Comparison of ENCODE assay signal across 8 cellular contexts in genomic region chr1:199551967-199552565, GRCh38.
DNase-seq lines count a peak whose midpoint lies in the region; ATAC-seq, FAIRE-seq and TF ChIP-seq lines count a peak whose summit lies in the region.

No MANE protein-coding gene starts in this region.

- no peaks in the 10 kb centered on the region for H3K27me3 ChIP-seq in H1 (replicated peaks in 1 of 4; ENCODE audit: control insufficient read depth in 3 of 4, extremely low read depth in 1 of 4, insufficient read depth in 3 of 4, low read length in 3 of 4)

- peak; percentile 69 for FAIRE-seq in H1 (lab: Jason Lieb, UNC)

- H3K23ac ChIP-seq in H1 (ENCODE audit: insufficient read length), result no peak overlapping the region

- no peaks in the 10 kb centered on the region for H3K36me3 Mint-ChIP-seq in nephron (ENCODE audit: low read depth)

- H2BK5ac ChIP-seq in H1 (ENCODE audit: low read depth, low read length), result no peak overlapping the region

- no peak overlapping the region for H2BK20ac ChIP-seq in H1 (ENCODE audit: low read length)

- no peaks in the 10 kb centered on the region for H3K79me1 ChIP-seq in H1 (ENCODE audit: low read depth, low read length)

- H3K4me1 Mint-ChIP-seq in nephron, result peaks cover 13% of the 10 kb centered on the region

- POLR2A ChIA-PET in H1 (lab: Charles Lee; ENCODE audit: partially characterized antibody), result no interaction called here

- no peaks in the 10 kb centered on the region for H3K79me2 ChIP-seq in H1 (ENCODE audit: control insufficient read depth in 1 of 2, insufficient read depth in 2 of 2, low read length in 2 of 2)

- TF ChIP-seq CTCF in H1 (IDR thresholded peaks at IDR 0.05; ENCODE audit: control extremely low read depth in 1 of 3, insufficient read depth in 1 of 3, low read depth in 1 of 3, low read length in 3 of 3) (peak in 2 of 3 experiments; percentile 54 to 58; a peak in 2 of 4 replicates), nephron (IDR thresholded peaks at IDR 0.05; ENCODE audit: unreplicated experiment in 3 of 3) (peak; percentile 75 to 92 (median 87))

- no peak overlapping the region for H3K9ac ChIP-seq in H1 (replicated peaks in 1 of 4; ENCODE audit: extremely low read depth in 1 of 4, low read depth in 3 of 4, low read length in 3 of 4)

- no peak for TF ChIP-seq POLR2A in H1 (IDR thresholded peaks at IDR 0.05; ENCODE audit: control extremely low read depth in 1 of 2, low read depth in 2 of 2, low read length in 2 of 2)

- H2AK5ac ChIP-seq in H1 (ENCODE audit: low read depth, low read length), result no peak overlapping the region

- peak in 2 of 3 donors; percentile 15 to 42 for DNase-seq in stimulated activated CD4-positive, alpha-beta T cell treated with anti-CD3 and anti-CD28 coated beads, Interleukin-12 subunit alpha, Interleukin-12 subunit beta, amount 100 ng/mL, for 48 hours (ENCODE audit: low read depth in 2 of 3, low spot score in 1 of 3)
- DNase-seq in stimulated activated CD4-positive, alpha-beta T cell treated with anti-CD3 and anti-CD28 coated beads, Interleukin-12 subunit alpha, Interleukin-12 subunit beta, amount 100 ng/mL, for 4 hours, result no peak
- peak; percentile 45 for DNase-seq in MV-4-11 (lab: John Stamatoyannopoulos, UW)
- peak; percentile 63 for DNase-seq in RPMI8226
- peak in 1 of 2 experiments; percentile 55 for DNase-seq in H1 (ENCODE audit: low read depth in 1 of 2, low spot score in 2 of 2)
- DNase-seq in activated CD4-positive, CD25-positive, alpha-beta regulatory T cell (lab: John Stamatoyannopoulos, UW), result no peak

- no peak overlapping the region for H2BK12ac ChIP-seq in H1 (ENCODE audit: low read depth, low read length)

- no peak overlapping the region for H3K4me2 ChIP-seq in H1 (ENCODE audit: insufficient read depth in 1 of 2, low read depth in 2 of 2, low read length in 2 of 2)

- no peaks in the 10 kb centered on the region for H3K9me3 ChIP-seq in H1 (ENCODE audit: insufficient read depth in 2 of 2, low read depth in 1 of 2, low read length in 1 of 2)

- no peak overlapping the region for H3K18ac ChIP-seq in H1 (ENCODE audit: extremely low read depth, low read length)

- no peak overlapping the region for H3K27ac ChIP-seq in H1 (ENCODE audit: low read depth, low read length)

- WGBS in H1 (ENCODE audit: extremely low coverage in 1 of 2, insufficient coverage in 1 of 2, insufficient read length in 1 of 2, insufficient replicate concordance in 2 of 2, low coverage in 1 of 2, low lambda C conversion rate in 2 of 2, missing lambda C conversion rate in 1 of 2), 2 experiments, result 48% methylated on average over 4 of the region's 4 CpGs; no CpG with 5 or more reads in 1 of the 2 experiments

- H3K4me1 ChIP-seq in H1 (replicated peaks in 1 of 4; ENCODE audit: control insufficient read depth in 3 of 4, insufficient read depth in 4 of 4, low read length in 3 of 4), result no peaks in the 10 kb centered on the region

- no peaks in the 10 kb centered on the region for H3K36me3 ChIP-seq in H1 (ENCODE audit: control insufficient read depth in 2 of 4, insufficient read depth in 4 of 4, low read length in 3 of 4)

- peaks cover 3% of the 10 kb centered on the region for H3K27me3 Mint-ChIP-seq in nephron (ENCODE audit: low read depth)

- H4K8ac ChIP-seq in H1 (ENCODE audit: extremely low read depth, insufficient read depth, low read length), result no peak overlapping the region

- no peak overlapping the region for H2AFZ ChIP-seq in H1 (ENCODE audit: low read length)

- H3K9me3 Mint-ChIP-seq in nephron, result peaks cover 4% of the 10 kb centered on the region

- H4K20me1 ChIP-seq in H1 (replicated peaks in 1 of 2; ENCODE audit: control insufficient read depth in 1 of 2, insufficient read depth in 2 of 2, low read length in 2 of 2), result no peaks in the 10 kb centered on the region

- no peaks in the 10 kb centered on the region for H3K23me2 ChIP-seq in H1 (ENCODE audit: low read depth, low read length)

- H3K14ac ChIP-seq in H1 (ENCODE audit: insufficient read length), result no peak overlapping the region

- no peak for ATAC-seq in GM18870 (IDR thresholded peaks at IDR 0.05; ENCODE audit: unreplicated experiment)

- H2BK120ac ChIP-seq in H1 (replicated peaks; ENCODE audit: low read depth, low read length), result no peak overlapping the region

- no peak overlapping the region for H3K56ac ChIP-seq in H1 (replicated peaks; ENCODE audit: insufficient read length, low read depth, low read length)

- no peak overlapping the region for H4K91ac ChIP-seq in H1 (replicated peaks; ENCODE audit: insufficient read length, low read length)

- CTCF ChIA-PET in H1 (lab: Charles Lee; ENCODE audit: partially characterized antibody), result interaction anchor here (0.6 to 2.0 kb wide), 15 partner anchors 13 to 729 kb away, joined by 3 to 6 read pairs (median 3); no protein-coding TSS in a partner anchor

- TF ChIP-seq RAD21 in H1 (IDR thresholded peaks at IDR 0.05 in 1 of 2, conservative IDR thresholded peaks at IDR 0.05 in 1 of 2; ENCODE audit: low read depth in 2 of 2, low read length in 2 of 2), result peak; percentile 78 to 80

- H3K4me3 ChIP-seq in H1 (ENCODE audit: extremely low read depth in 1 of 4, insufficient read depth in 2 of 4, low read depth in 3 of 4, low read length in 4 of 4), result no peak overlapping the region

- no peak overlapping the region for H4K5ac ChIP-seq in H1 (ENCODE audit: insufficient read length, low read depth, low read length)

- H3K27ac Mint-ChIP-seq in nephron, result no peak overlapping the region

- H2BK15ac ChIP-seq in H1 (ENCODE audit: low read length), result no peak overlapping the region

- H3K4ac ChIP-seq in H1 (replicated peaks; ENCODE audit: insufficient read length, low read depth, low read length), result no peak overlapping the region

- no peak for TF ChIP-seq EP300 in H1 (IDR thresholded peaks at IDR 0.05; ENCODE audit: borderline replicate concordance in 1 of 2, low read depth in 2 of 2, low read length in 2 of 2)

- H3K4me3 Mint-ChIP-seq in nephron, result no peak overlapping the region

TF ChIP-seq in H1, 55 proteins besides CTCF, POLR2A, EP300 and RAD21:
- TF ChIP-seq TCF12 (IDR thresholded peaks at IDR 0.05; ENCODE audit: low read depth, low read length) (no peak), SP1 (IDR thresholded peaks at IDR 0.05; ENCODE audit: low read depth, low read length) (peak; percentile 63; the same call in 1 of the 2 replicates)

Comparison
In these comparisons a context has a peak if more than half of its experiments do, and no peak if none do; other contexts are left out.
1. DNase-seq: peak in stimulated activated CD4-positive, alpha-beta T cell treated with anti-CD3 and anti-CD28 coated beads, Interleukin-12 subunit alpha, Interleukin-12 subunit beta, amount 100 ng/mL, for 48 hours (2 of 3), MV-4-11 (single experiment) and RPMI8226 (single experiment); none in stimulated activated CD4-positive, alpha-beta T cell treated with anti-CD3 and anti-CD28 coated beads, Interleukin-12 subunit alpha, Interleukin-12 subunit beta, amount 100 ng/mL, for 4 hours (single experiment) and activated CD4-positive, CD25-positive, alpha-beta regulatory T cell (0 of 4).